ENCODE assay signal across 19 cellular contexts in genomic region chr21:42583992-42584641, GRCh38.
"Had no signal": no experiment of that assay in that cellular context is flagged by ENCODE, and none has a peak within 500 bp of the region (broad histone marks: within the 10 kb centered on the region; RNA-seq: fewer than 3 reads in every experiment).

No MANE protein-coding gene starts in this region.

- H3K4me3 Mint-ChIP-seq: activated naive CD8-positive, alpha-beta T cell treated with anti-CD3 and anti-CD28 coated beads, Interleukin-2, amount 50 U/mL, for 24 hours; activated T-cell treated with anti-CD3 and anti-CD28 coated beads, Interleukin-2, amount 50 U/mL, for 4 hours; endodermal cell; naive thymus-derived CD8-positive, alpha-beta T cell; neural progenitor cell; stimulated activated effector memory CD8-positive, alpha-beta T cell treated with anti-CD3 and anti-CD28 coated beads, Interleukin-12 subunit alpha, Interleukin-12 subunit beta, amount 100 ng/mL, for 72 hours; type B pancreatic cell; WTC11 had no signal

- H3K36me3 ChIP-seq: heart left ventricle, neural progenitor cell, ovary, thoracic aorta had no signal

- H3K4me3 ChIP-seq: heart left ventricle, lung, neural progenitor cell, ovary, skin epidermis, thoracic aorta had no signal

- H3K9me3 ChIP-seq: heart left ventricle, ovary, thoracic aorta had no signal

- ATAC-seq: activated naive CD8-positive, alpha-beta T cell treated with anti-CD3 and anti-CD28 coated beads, Interleukin-2, amount 50 U/mL, for 24 hours; activated T-cell treated with anti-CD3 and anti-CD28 coated beads, Interleukin-2, amount 50 U/mL, for 4 hours; heart left ventricle; left cardiac atrium; naive thymus-derived CD8-positive, alpha-beta T cell; stimulated activated effector memory CD8-positive, alpha-beta T cell treated with anti-CD3 and anti-CD28 coated beads, Interleukin-12 subunit alpha, Interleukin-12 subunit beta, amount 100 ng/mL, for 72 hours; WTC11 had no signal

- H3K36me3 Mint-ChIP-seq: neural progenitor cell; stimulated activated effector memory CD8-positive, alpha-beta T cell treated with anti-CD3 and anti-CD28 coated beads, Interleukin-12 subunit alpha, Interleukin-12 subunit beta, amount 100 ng/mL, for 72 hours; type B pancreatic cell; WTC11 had no signal

- H3K27ac ChIP-seq: heart left ventricle, neural progenitor cell, ovary, skin epidermis, thoracic aorta had no signal

- H3K27ac Mint-ChIP-seq: activated naive CD8-positive, alpha-beta T cell treated with anti-CD3 and anti-CD28 coated beads, Interleukin-2, amount 50 U/mL, for 24 hours; endodermal cell; neural progenitor cell; stimulated activated effector memory CD8-positive, alpha-beta T cell treated with anti-CD3 and anti-CD28 coated beads, Interleukin-12 subunit alpha, Interleukin-12 subunit beta, amount 100 ng/mL, for 72 hours; type B pancreatic cell; WTC11 had no signal

- H3K27me3 Mint-ChIP-seq: activated naive CD8-positive, alpha-beta T cell treated with anti-CD3 and anti-CD28 coated beads, Interleukin-2, amount 50 U/mL, for 24 hours; naive thymus-derived CD8-positive, alpha-beta T cell; type B pancreatic cell had no signal

- H3K4me1 Mint-ChIP-seq: activated naive CD8-positive, alpha-beta T cell treated with anti-CD3 and anti-CD28 coated beads, Interleukin-2, amount 50 U/mL, for 24 hours; naive thymus-derived CD8-positive, alpha-beta T cell; stimulated activated effector memory CD8-positive, alpha-beta T cell treated with anti-CD3 and anti-CD28 coated beads, Interleukin-12 subunit alpha, Interleukin-12 subunit beta, amount 100 ng/mL, for 72 hours; WTC11 had no signal

- H3K27me3 ChIP-seq: heart left ventricle, neural progenitor cell, ovary had no signal

- H3K9me3 Mint-ChIP-seq: activated naive CD8-positive, alpha-beta T cell treated with anti-CD3 and anti-CD28 coated beads, Interleukin-2, amount 50 U/mL, for 24 hours; activated T-cell treated with anti-CD3 and anti-CD28 coated beads, Interleukin-2, amount 50 U/mL, for 4 hours; endodermal cell; naive thymus-derived CD8-positive, alpha-beta T cell; neural progenitor cell; stimulated activated effector memory CD8-positive, alpha-beta T cell treated with anti-CD3 and anti-CD28 coated beads, Interleukin-12 subunit alpha, Interleukin-12 subunit beta, amount 100 ng/mL, for 72 hours; type B pancreatic cell; WTC11 had no signal

- DNase-seq: activated naive CD4-positive, alpha-beta T cell treated with anti-CD3 and anti-CD28 coated beads, Interleukin-2, amount 50 U/mL, for 16 hours; activated naive CD8-positive, alpha-beta T cell treated with anti-CD3 and anti-CD28 coated beads, Interleukin-2, amount 50 U/mL, for 24 hours; activated T-cell treated with anti-CD3 and anti-CD28 coated beads, Interleukin-2, amount 50 U/mL, for 4 hours; cerebellar nuclear complex; cortex of kidney; endodermal cell; left cardiac atrium; naive thymus-derived CD8-positive, alpha-beta T cell; ovary; stimulated activated CD4-positive, alpha-beta T cell treated with anti-CD3 and anti-CD28 coated beads, Interleukin-1b, Interleukin-23, amount 100 ng/mL, for 48 hours; T-helper 9 cell had no signal
